ENCODE assay signal across 10 cellular contexts in genomic region chr14:24189460-24189859, GRCh38. TPM values are rescaled to one million over a fixed set of nuclear protein-coding genes. Genes with fewer than 3 reads are reported as not detected.
DNase-seq lines count a peak whose midpoint lies in the region; ATAC-seq and TF ChIP-seq lines count a peak whose summit lies in the region.
"Had no signal": no experiment of that assay in that cellular context is flagged by ENCODE, and none has a peak within 500 bp of the region (broad histone marks: within the 10 kb centered on the region; RNA-seq: fewer than 3 reads in every experiment).

No MANE protein-coding gene starts in this region.

- no peak for DNase-seq in activated naive CD4-positive, alpha-beta T cell treated with Interleukin-2 at 50 U/mL for 16 hours
- DNase-seq in T-cell (no peak), immature natural killer cell (no peak), left lung (no peak), NCI-H2171 treated with DMSO at 0.1 percent for 48 hours (lab: John Stamatoyannopoulos, UW) (no peak)
- DNase-seq in activated effector memory CD4-positive, alpha-beta T cell treated with anti-CD3 and anti-CD28 coated beads, Interleukin-2, amount 50 U/mL, for 16 hours = no peak

- no peak for ATAC-seq in T-cell (replicated peaks in 1 of 4)
- ATAC-seq in left lung = no peak

- POLR2A ChIA-PET in T-cell (lab: Charles Lee) = interaction anchor here (0.6 to 1.0 kb wide), 3 partner anchors 28 to 50 kb away, joined by 3 to 7 read pairs (median 3); partner anchors contain the start of gene IRF9 (in 1 of the 2)

- H3K4me3 ChIP-seq in subcutaneous abdominal adipose tissue (ENCODE audit: low read depth in 1 of 5, low read length in 5 of 5) = no peak overlapping the region
- no peak overlapping the region for H3K4me3 ChIP-seq in left lung

- H3K36me3 Mint-ChIP-seq in activated naive CD4-positive, alpha-beta T cell treated with anti-CD3 and anti-CD28 coated beads, Interleukin-2, amount 50 U/mL, for 24 hours = peaks cover 5% of the 10 kb centered on the region
- H3K36me3 Mint-ChIP-seq in T-cell (peaks cover 26% of the 10 kb centered on the region), immature natural killer cell (peaks cover 3 to 13% (median 8%) of the 10 kb centered on the region in 3 donors)

- no peaks in the 10 kb centered on the region for H3K27me3 Mint-ChIP-seq in activated naive CD4-positive, alpha-beta T cell treated with anti-CD3 and anti-CD28 coated beads, Interleukin-2, amount 50 U/mL, for 24 hours
- H3K27me3 Mint-ChIP-seq in T-cell = no peaks in the 10 kb centered on the region
- peaks cover 8 to 23% (median 15%) of the 10 kb centered on the region in 3 donors for H3K27me3 Mint-ChIP-seq in immature natural killer cell (ENCODE audit: low read depth in 3 of 3)

- no peaks in the 10 kb centered on the region for H3K27me3 ChIP-seq in subcutaneous abdominal adipose tissue (ENCODE audit: control insufficient read depth in 5 of 5, insufficient read depth in 4 of 5, low read length in 5 of 5)
- no peaks in the 10 kb centered on the region for H3K27me3 ChIP-seq in left lung
- H3K27me3 ChIP-seq: pancreas had no signal

- no peak overlapping the region for H3K27ac Mint-ChIP-seq in activated naive CD4-positive, alpha-beta T cell treated with anti-CD3 and anti-CD28 coated beads, Interleukin-2, amount 50 U/mL, for 24 hours
- peak overlapping the region; percentile 89 to 94 for H3K27ac Mint-ChIP-seq in T-cell
- peak overlapping the region; percentile 85 to 98 (median 94) for H3K27ac Mint-ChIP-seq in immature natural killer cell

- H3K9me3 Mint-ChIP-seq in activated naive CD4-positive, alpha-beta T cell treated with anti-CD3 and anti-CD28 coated beads, Interleukin-2, amount 50 U/mL, for 24 hours = no peaks in the 10 kb centered on the region
- H3K9me3 Mint-ChIP-seq in T-cell (no peaks in the 10 kb centered on the region), immature natural killer cell (no peaks in the 10 kb centered on the region)

- peaks cover 7 to 27% (median 24%) of the 10 kb centered on the region in 5 donors for H3K4me1 ChIP-seq in subcutaneous abdominal adipose tissue (ENCODE audit: control insufficient read depth in 5 of 5, insufficient read depth in 5 of 5, low read length in 5 of 5)
- peaks cover 12 to 37% of the 10 kb centered on the region in 2 donors for H3K4me1 ChIP-seq in left lung

- peak overlapping the region; percentile 92 for H3K4me3 Mint-ChIP-seq in activated naive CD4-positive, alpha-beta T cell treated with anti-CD3 and anti-CD28 coated beads, Interleukin-2, amount 50 U/mL, for 24 hours
- H3K4me3 Mint-ChIP-seq in T-cell = no peak overlapping the region
- H3K4me3 Mint-ChIP-seq in immature natural killer cell = peak overlapping the region in 1 of 5 donors; percentile 93

- H3K9me3 ChIP-seq in subcutaneous abdominal adipose tissue (ENCODE audit: control insufficient read depth in 5 of 5, low read length in 5 of 5) = no peaks in the 10 kb centered on the region
- no peaks in the 10 kb centered on the region for H3K9me3 ChIP-seq in left lung
- H3K9me3 ChIP-seq: pancreas had no signal

- no peak for TF ChIP-seq CTCF in left lung (IDR thresholded peaks at IDR 0.05)

- H3K36me3 ChIP-seq in subcutaneous abdominal adipose tissue (ENCODE audit: control insufficient read depth in 5 of 5, insufficient read depth in 5 of 5, low read length in 5 of 5) = peaks cover 5 to 59% (median 45%) of the 10 kb centered on the region in 5 donors
- peaks cover 0 to 66% of the 10 kb centered on the region in 2 donors for H3K36me3 ChIP-seq in left lung

- H3K27ac ChIP-seq in subcutaneous abdominal adipose tissue (ENCODE audit: low read depth, low read length) (peak overlapping the region; percentile 74), left lung (peak overlapping the region in 1 of 2 donors; percentile 73)

- H3K9ac ChIP-seq in subcutaneous abdominal adipose tissue (ENCODE audit: low read length in 5 of 5) = no peak overlapping the region

- intact Hi-C loops in left lung (cut with DNase I) = no loop called here

- CTCF ChIA-PET in T-cell (lab: Charles Lee) = interaction anchor here in 1 of 2 donors (1.7 kb wide), 1 partner anchor 53 kb away, joined by 10 read pairs; the partner anchor contains the start of gene TINF2

- peaks cover 57% of the 10 kb centered on the region for H3K4me1 Mint-ChIP-seq in activated naive CD4-positive, alpha-beta T cell treated with anti-CD3 and anti-CD28 coated beads, Interleukin-2, amount 50 U/mL, for 24 hours
- peaks cover 46 to 56% (median 47%) of the 10 kb centered on the region in 3 donors for H3K4me1 Mint-ChIP-seq in T-cell
- H3K4me1 Mint-ChIP-seq in immature natural killer cell = peaks cover 42 to 46% of the 10 kb centered on the region in 2 donors

RNA-seq across cellular contexts. Expression of gene IPO4, which starts 0.8 kb away (rescaled TPM):
- total RNA-seq in T-cell (10 to 100 TPM; 34.4 to 53.4 (median 39.6) TPM), left lung (10 to 100 TPM; 25.0 to 62.4 TPM)
- 10 to 100 TPM; 10.1 to 21.0 (median 11.3) TPM for polyA plus RNA-seq in immature natural killer cell

RNA-seq across cellular contexts. Expression of gene TM9SF1, which starts 5.8 kb away (rescaled TPM):
- total RNA-seq in T-cell (10 to 100 TPM; 19.0 to 29.5 (median 21.8) TPM), left lung (10 to 100 TPM; 64.9 to 72.5 TPM)
- polyA plus RNA-seq in immature natural killer cell = 10 to 100 TPM; 31.0 to 60.5 (median 42.4) TPM

RNA-seq across cellular contexts. Expression of gene TSSK4, which starts 16.0 kb away (rescaled TPM):
- total RNA-seq in T-cell = 1 to 10 TPM in 2 of 5 donors, under 1 TPM in 3; 0.35 to 1.4 (median 0.44) TPM
- 1 to 10 TPM in 2 of 3 donors, under 1 TPM in 1; 0.38 to 3.0 (median 3.0) TPM for polyA plus RNA-seq in immature natural killer cell
- under 1 TPM; 0.37 to 0.55 TPM for total RNA-seq in left lung
- polyA plus RNA-seq: BJ had no signal

RNA-seq across cellular contexts. Expression of gene REC8, which starts 17.6 kb away (rescaled TPM):
- total RNA-seq in T-cell (10 to 100 TPM; 32.4 to 82.5 (median 41.5) TPM), left lung (10 to 100 TPM; 27.0 to 31.6 TPM)
- 10 to 100 TPM in 1 of 3 donors, 1 to 10 TPM in 2; 1.7 to 15.2 (median 3.8) TPM for polyA plus RNA-seq in immature natural killer cell

RNA-seq across cellular contexts. Expression of gene CHMP4A, which starts 23.8 kb away (rescaled TPM):
- total RNA-seq in T-cell (10 to 100 TPM; 81.9 to 99.6 (median 92.8) TPM), left lung (10 to 100 TPM; 35.0 to 46.7 TPM)
- polyA plus RNA-seq in immature natural killer cell = 100 to 1,000 TPM; 162 to 203 (median 168) TPM
